Comparison of ENCODE assay signal across 21 cellular contexts in the genomic region with DNA sequence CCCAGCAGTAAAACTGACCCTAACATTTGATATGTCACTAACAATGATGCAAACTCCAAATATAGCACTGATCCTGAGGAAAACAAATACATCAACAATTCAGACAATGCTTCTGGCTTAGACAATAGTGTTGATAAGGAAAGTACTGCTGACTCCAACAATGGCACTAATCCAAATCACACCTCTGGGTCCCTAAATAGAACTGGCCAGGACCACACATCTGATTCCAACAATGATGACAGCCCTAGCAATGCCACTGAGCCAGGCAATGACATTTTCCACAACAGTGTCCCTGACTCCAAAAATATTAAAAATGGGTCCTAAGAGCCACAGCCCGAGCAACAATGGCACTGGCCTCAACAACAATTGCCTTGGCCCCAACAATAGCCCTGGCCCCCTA.
"Had no signal": no experiment of that assay in that cellular context is flagged by ENCODE, and none has a peak within 500 bp of the region (broad histone marks: within the 10 kb centered on the region; RNA-seq: fewer than 3 reads in every experiment).

No MANE protein-coding gene starts in this region.

- DNase-seq: head of caudate nucleus; islet precursor cell; mesendoderm; naive B cell; ovary; retina; right lobe of liver; small intestine; spleen; stimulated activated CD4-positive, alpha-beta T cell treated with anti-CD3 and anti-CD28 coated beads, Interleukin-4, amount 100 ng/mL, for 24 hours; stimulated activated naive CD4-positive, alpha-beta T cell; tibial artery; trophoblast cell; upper lobe of right lung had no signal

- H3K27ac ChIP-seq: hepatocyte, ovary, right lobe of liver, spleen, suprapubic skin, thoracic aorta, tibial artery, upper lobe of right lung had no signal

- H3K9me3 ChIP-seq: ovary, right lobe of liver, spleen, suprapubic skin, thoracic aorta, tibial artery, upper lobe of right lung had no signal

- H3K27me3 ChIP-seq: hepatocyte, ovary, right lobe of liver, spleen, suprapubic skin, tibial artery, upper lobe of right lung had no signal

- H3K36me3 ChIP-seq: ovary, right lobe of liver, spleen, suprapubic skin, thoracic aorta, tibial artery, upper lobe of right lung had no signal

- ATAC-seq: left lobe of liver; natural killer cell treated with Interleukin-12 subunit alpha and Interleukin-12 subunit beta and Interleukin-15 and Interleukin-18, amount 100 ng/mL, for 72 hours; right lobe of liver; stimulated activated effector memory CD8-positive, alpha-beta T cell treated with anti-CD3 and anti-CD28 coated beads, Interleukin-12 subunit alpha, Interleukin-12 subunit beta, amount 100 ng/mL, for 72 hours; upper lobe of right lung had no signal

- H3K4me1 ChIP-seq: right lobe of liver, spleen, suprapubic skin, tibial artery, upper lobe of right lung had no signal

- H3K4me3 ChIP-seq: hepatocyte, lung, ovary, right lobe of liver, spleen, suprapubic skin, thoracic aorta, tibial artery, upper lobe of right lung had no signal
